ENCODE assay signal across 37 cellular contexts in genomic region chr15:50141856-50142255, GRCh38. TPM values are rescaled to one million over a fixed set of nuclear protein-coding genes. Genes with fewer than 3 reads are reported as not detected.
"Had no signal": no experiment of that assay in that cellular context is flagged by ENCODE, and none has a peak within 500 bp of the region (broad histone marks: within the 10 kb centered on the region; RNA-seq: fewer than 3 reads in every experiment).

No MANE protein-coding gene starts in this region.

- H3K9me3 Mint-ChIP-seq: activated CD4-positive, alpha-beta memory T cell treated with anti-CD3 and anti-CD28 coated beads for 36 hours; activated naive CD4-positive, alpha-beta T cell treated with anti-CD3 and anti-CD28 coated beads for 36 hours; activated naive CD4-positive, alpha-beta T cell treated with anti-CD3 and anti-CD28 coated beads, Interleukin-2, amount 50 U/mL, for 24 hours; activated naive CD8-positive, alpha-beta T cell treated with anti-CD3 and anti-CD28 coated beads for 36 hours; activated naive CD8-positive, alpha-beta T cell treated with anti-CD3 and anti-CD28 coated beads, Interleukin-2, amount 50 U/mL, for 24 hours; effector memory CD8-positive, alpha-beta T cell; WTC11 had no signal

- ATAC-seq: activated CD8-positive, alpha-beta memory T cell treated with anti-CD3 and anti-CD28 coated beads, Interleukin-2, amount 10 ng/mL, durations not matched to agents 7 days and 5 days; activated CD8-positive, alpha-beta T cell treated with anti-CD3 and anti-CD28 coated beads, Interleukin-2, amount 10 ng/mL, durations not matched to agents 7 days and 5 days; activated naive CD8-positive, alpha-beta T cell treated with anti-CD3 and anti-CD28 coated beads, Interleukin-2, amount 50 U/mL, for 24 hours; body of pancreas; effector memory CD8-positive, alpha-beta T cell; foreskin keratinocyte; gastrocnemius medialis; heart left ventricle; WTC11 had no signal

- H3K27me3 Mint-ChIP-seq: activated CD8-positive, alpha-beta memory T cell treated with anti-CD3 and anti-CD28 coated beads, Interleukin-2, amount 10 ng/mL, durations not matched to agents 7 days and 5 days; activated naive CD4-positive, alpha-beta T cell treated with anti-CD3 and anti-CD28 coated beads, Interleukin-2, amount 50 U/mL, for 24 hours; activated naive CD8-positive, alpha-beta T cell treated with anti-CD3 and anti-CD28 coated beads for 36 hours; effector memory CD8-positive, alpha-beta T cell had no signal

- H3K4me1 Mint-ChIP-seq: activated naive CD4-positive, alpha-beta T cell treated with anti-CD3 and anti-CD28 coated beads, Interleukin-2, amount 50 U/mL, for 24 hours had no signal

- H3K27ac Mint-ChIP-seq: activated CD4-positive, alpha-beta memory T cell treated with anti-CD3 and anti-CD28 coated beads for 36 hours; activated CD8-positive, alpha-beta memory T cell treated with anti-CD3 and anti-CD28 coated beads, Interleukin-2, amount 10 ng/mL, durations not matched to agents 7 days and 5 days; activated CD8-positive, alpha-beta T cell treated with anti-CD3 and anti-CD28 coated beads, Interleukin-2, amount 10 ng/mL, durations not matched to agents 7 days and 5 days; activated naive CD4-positive, alpha-beta T cell treated with anti-CD3 and anti-CD28 coated beads for 36 hours; activated naive CD4-positive, alpha-beta T cell treated with anti-CD3 and anti-CD28 coated beads, Interleukin-2, amount 50 U/mL, for 24 hours; activated naive CD8-positive, alpha-beta T cell treated with anti-CD3 and anti-CD28 coated beads for 36 hours; activated naive CD8-positive, alpha-beta T cell treated with anti-CD3 and anti-CD28 coated beads, Interleukin-2, amount 50 U/mL, for 24 hours; activated T-helper 1 cell treated with anti-CD3 and anti-CD28 coated beads, Interleukin-12 subunit alpha, Interleukin-12 subunit beta, Interleukin-2, Interleukin-4 antibody, amounts not matched to agents 30 ng/mL and 10 ng/mL and 1 ng/mL, durations not matched to agents 14 hours and 24 hours and 36 hours; activated T-helper 2 cell treated with anti-CD3 and anti-CD28 coated beads, Interferon-gamma antibody, Interleukin-2, Interleukin-4, amounts not matched to agents 10 μg/mL and 5 μg/mL and 100 μg/mL, durations not matched to agents 14 hours and 24 hours and 36 hours; effector memory CD8-positive, alpha-beta T cell; WTC11 had no signal

- H3K27ac ChIP-seq: adrenal gland, body of pancreas, esophagus muscularis mucosa, foreskin keratinocyte, gastrocnemius medialis, heart left ventricle, VCaP had no signal

- H3K27me3 ChIP-seq: adrenal gland, body of pancreas, esophagus muscularis mucosa, foreskin keratinocyte, gastrocnemius medialis, heart left ventricle had no signal

- H3K9me3 ChIP-seq: adrenal gland, body of pancreas, esophagus muscularis mucosa, gastrocnemius medialis, heart left ventricle had no signal

- DNase-seq: activated CD4-positive, alpha-beta memory T cell treated with anti-CD3 and anti-CD28 coated beads for 36 hours; activated CD4-positive, alpha-beta T cell treated with anti-CD3 and anti-CD28 coated beads for 1 hour; activated CD4-positive, alpha-beta T cell treated with anti-CD3 and anti-CD28 coated beads for 4 hours; activated CD4-positive, alpha-beta T cell treated with anti-CD3 and anti-CD28 coated beads, Interleukin-2, amount 50 U/mL, for 1 hour; activated CD8-positive, alpha-beta memory T cell treated with anti-CD3 and anti-CD28 coated beads, Interleukin-2, amount 10 ng/mL, durations not matched to agents 7 days and 5 days; activated CD8-positive, alpha-beta memory T cell treated with anti-CD3 and anti-CD28 coated beads, Interleukin-2, amount 50 U/mL, for 4 hours; activated CD8-positive, alpha-beta T cell treated with anti-CD3 and anti-CD28 coated beads, Interleukin-2, amount 10 ng/mL, durations not matched to agents 7 days and 5 days; activated effector memory CD4-positive, alpha-beta T cell treated with anti-CD3 and anti-CD28 coated beads, Interleukin-2, amount 50 U/mL, for 16 hours; activated naive CD4-positive, alpha-beta T cell treated with anti-CD3 and anti-CD28 coated beads for 36 hours; activated naive CD8-positive, alpha-beta T cell treated with anti-CD3 and anti-CD28 coated beads for 36 hours; activated naive CD8-positive, alpha-beta T cell treated with anti-CD3 and anti-CD28 coated beads, Interleukin-2, amount 50 U/mL, for 24 hours; activated T-cell treated with anti-CD3 and anti-CD28 coated beads, Interleukin-2, amount 50 U/mL, for 1 hour; activated T-cell treated with anti-CD3 and anti-CD28 coated beads, Interleukin-2, amount 50 U/mL, for 48 hours; adrenal gland; amygdala; aorta; body of pancreas; caudate nucleus; cortex of kidney; dermis blood vessel endothelial cell; effector CD4-positive, alpha-beta T cell; effector memory CD8-positive, alpha-beta T cell; erythroblast; foreskin keratinocyte; gastrocnemius medialis; glutamatergic neuron; heart left ventricle; T-helper 2 cell had no signal

- H3K4me1 ChIP-seq: adrenal gland, body of pancreas, gastrocnemius medialis had no signal

- H3K4me3 ChIP-seq: adrenal gland, body of pancreas, esophagus muscularis mucosa, gastrocnemius medialis, heart left ventricle had no signal

- H3K36me3 ChIP-seq: adrenal gland, esophagus muscularis mucosa, gastrocnemius medialis, heart left ventricle had no signal

- H3K4me3 Mint-ChIP-seq: activated CD4-positive, alpha-beta memory T cell treated with anti-CD3 and anti-CD28 coated beads for 36 hours; activated CD8-positive, alpha-beta memory T cell treated with anti-CD3 and anti-CD28 coated beads, Interleukin-2, amount 10 ng/mL, durations not matched to agents 7 days and 5 days; activated CD8-positive, alpha-beta T cell treated with anti-CD3 and anti-CD28 coated beads, Interleukin-2, amount 10 ng/mL, durations not matched to agents 7 days and 5 days; activated naive CD4-positive, alpha-beta T cell treated with anti-CD3 and anti-CD28 coated beads for 36 hours; activated naive CD4-positive, alpha-beta T cell treated with anti-CD3 and anti-CD28 coated beads, Interleukin-2, amount 50 U/mL, for 24 hours; activated naive CD8-positive, alpha-beta T cell treated with anti-CD3 and anti-CD28 coated beads for 36 hours; activated naive CD8-positive, alpha-beta T cell treated with anti-CD3 and anti-CD28 coated beads, Interleukin-2, amount 50 U/mL, for 24 hours; activated T-helper 1 cell treated with anti-CD3 and anti-CD28 coated beads, Interleukin-12 subunit alpha, Interleukin-12 subunit beta, Interleukin-2, Interleukin-4 antibody, amounts not matched to agents 30 ng/mL and 10 ng/mL and 1 ng/mL, durations not matched to agents 14 hours and 24 hours and 36 hours; effector memory CD8-positive, alpha-beta T cell; WTC11 had no signal

- H3K36me3 Mint-ChIP-seq: activated CD4-positive, alpha-beta memory T cell treated with anti-CD3 and anti-CD28 coated beads for 36 hours; activated naive CD4-positive, alpha-beta T cell treated with anti-CD3 and anti-CD28 coated beads, Interleukin-2, amount 50 U/mL, for 24 hours; activated naive CD8-positive, alpha-beta T cell treated with anti-CD3 and anti-CD28 coated beads for 36 hours; WTC11 had no signal

- FAIRE-seq: colon, TTC549 had no signal

RNA-seq across cellular contexts. Expression of gene ATP8B4, which starts 22.8 kb away (rescaled TPM):
- total RNA-seq: chondrocyte, foreskin keratinocyte had no signal
- polyA plus RNA-seq: foreskin keratinocyte had no signal

RNA-seq across cellular contexts. Expression of gene SLC27A2, which starts 40.1 kb away (rescaled TPM):
- total RNA-seq: chondrocyte had no signal
